In the genomic region with DNA sequence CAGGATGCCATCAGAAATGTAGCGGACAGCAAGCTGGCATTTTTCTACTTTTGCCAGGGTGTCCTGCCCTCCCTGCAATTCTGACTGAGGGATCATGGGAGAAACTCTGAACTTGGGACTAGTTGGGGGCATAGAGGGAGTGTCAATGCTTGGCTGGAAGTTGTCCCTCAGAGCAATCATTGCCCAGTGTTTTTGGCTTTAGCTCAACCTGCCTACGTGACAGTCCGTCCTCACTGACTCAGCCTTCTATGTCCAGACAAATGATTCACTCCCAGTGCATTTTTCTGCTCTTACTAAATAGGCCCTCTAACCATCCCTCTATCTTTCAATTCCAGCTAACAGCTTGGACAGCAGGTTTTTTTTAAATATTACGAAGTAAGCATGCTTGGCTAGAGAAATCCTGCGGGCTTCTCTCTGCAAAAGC, we compare ENCODE assay signal across 2 cellular contexts.
A peak's percentile ranks its signal among the peaks of the same experiment; 100 is the strongest.
TF ChIP-seq lines count a peak whose summit lies in the region.

No MANE protein-coding gene starts in this region.

TF ChIP-seq in liver, 16 proteins besides CTCF, POLR2A, EP300 and RAD21 (continued from another document):
- TF ChIP-seq, protein P1, sequence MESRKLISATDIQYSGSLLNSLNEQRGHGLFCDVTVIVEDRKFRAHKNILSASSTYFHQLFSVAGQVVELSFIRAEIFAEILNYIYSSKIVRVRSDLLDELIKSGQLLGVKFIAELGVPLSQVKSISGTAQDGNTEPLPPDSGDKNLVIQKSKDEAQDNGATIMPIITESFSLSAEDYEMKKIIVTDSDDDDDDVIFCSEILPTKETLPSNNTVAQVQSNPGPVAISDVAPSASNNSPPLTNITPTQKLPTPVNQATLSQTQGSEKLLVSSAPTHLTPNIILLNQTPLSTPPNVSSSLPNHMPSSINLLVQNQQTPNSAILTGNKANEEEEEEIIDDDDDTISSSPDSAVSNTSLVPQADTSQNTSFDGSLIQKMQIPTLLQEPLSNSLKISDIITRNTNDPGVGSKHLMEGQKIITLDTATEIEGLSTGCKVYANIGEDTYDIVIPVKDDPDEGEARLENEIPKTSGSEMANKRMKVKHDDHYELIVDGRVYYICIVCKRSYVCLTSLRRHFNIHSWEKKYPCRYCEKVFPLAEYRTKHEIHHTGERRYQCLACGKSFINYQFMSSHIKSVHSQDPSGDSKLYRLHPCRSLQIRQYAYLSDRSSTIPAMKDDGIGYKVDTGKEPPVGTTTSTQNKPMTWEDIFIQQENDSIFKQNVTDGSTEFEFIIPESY (IDR thresholded peaks at IDR 0.05) = peak; percentile 81
- peak; percentile 22 for TF ChIP-seq HNF4G (IDR thresholded peaks at IDR 0.05)
- peak in 1 of 2 donors; percentile 37 for TF ChIP-seq GABPA (IDR thresholded peaks at IDR 0.05 in 1 of 2, conservative IDR thresholded peaks at IDR 0.05 in 1 of 2)
- peak; percentile 74 to 97 for TF ChIP-seq RXRA (IDR thresholded peaks at IDR 0.05)
- TF ChIP-seq ATF3 (IDR thresholded peaks at IDR 0.05) = peak; percentile 82
- peak; percentile 72 for TF ChIP-seq SP1 (IDR thresholded peaks at IDR 0.05)
- peak; percentile 75 for TF ChIP-seq MAX (IDR thresholded peaks at IDR 0.05)
- peak; percentile 23 for TF ChIP-seq NR2F2 (IDR thresholded peaks at IDR 0.05)
TF ChIP-seq in liver: peak in this region for 14.

TF ChIP-seq in HepG2, 621 proteins besides CTCF, POLR2A, EP300 and RAD21 (continued from another document):
- no peak for TF ChIP-seq PRDM4 (CRISPR knock-in tag; IDR thresholded peaks at IDR 0.05; ENCODE audit: borderline replicate concordance)
- no peak for TF ChIP-seq ZBTB4 (CRISPR knock-in tag; IDR thresholded peaks at IDR 0.05; ENCODE audit: borderline replicate concordance)
- no peak for TF ChIP-seq FIP1L1 (IDR thresholded peaks at IDR 0.05; ENCODE audit: borderline replicate concordance, insufficient read depth, low read depth, low read length)
- TF ChIP-seq CBX1 (IDR thresholded peaks at IDR 0.05; ENCODE audit: low read depth) = no peak
- TF ChIP-seq PITX1 (CRISPR knock-in tag; IDR thresholded peaks at IDR 0.05) = no peak
- no peak for TF ChIP-seq TEAD2 (CRISPR knock-in tag; IDR thresholded peaks at IDR 0.05)
- no peak for TF ChIP-seq GPN1 (CRISPR knock-in tag; IDR thresholded peaks at IDR 0.05; ENCODE audit: borderline replicate concordance)
